ENCODE assay signal across 16 cellular contexts in genomic region chr19:4896372-4896771, GRCh38. TPM values are rescaled to one million over a fixed set of nuclear protein-coding genes. Genes with fewer than 3 reads are reported as not detected.
DNase-seq lines count a peak whose midpoint lies in the region; ATAC-seq and TF ChIP-seq lines count a peak whose summit lies in the region.
"Had no signal": no experiment of that assay in that cellular context is flagged by ENCODE, and none has a peak within 500 bp of the region (broad histone marks: within the 10 kb centered on the region; RNA-seq: fewer than 3 reads in every experiment).

No MANE protein-coding gene starts in this region.

- no peak overlapping the region for H3K4me3 ChIP-seq in fibroblast of villous mesenchyme (ENCODE audit: low read depth, low read length)
- H3K4me3 ChIP-seq: dorsolateral prefrontal cortex had no signal

- POLR2A ChIA-PET in RWPE1 (lab: Yijun Ruan, JAX; ENCODE audit: low non-redundant PET): no interaction called here

- no peaks in the 10 kb centered on the region for H3K27me3 Mint-ChIP-seq in activated CD8-positive, alpha-beta memory T cell treated with anti-CD3 and anti-CD28 coated beads, Interleukin-2, amount 10 ng/mL, durations not matched to agents 7 days and 5 days
- H3K27me3 Mint-ChIP-seq: B cell had no signal

- peak overlapping the region; percentile 53 for H3K27ac ChIP-seq in RWPE1
- H3K27ac ChIP-seq: dorsolateral prefrontal cortex had no signal

- H3K27ac Mint-ChIP-seq in activated CD8-positive, alpha-beta memory T cell treated with anti-CD3 and anti-CD28 coated beads, Interleukin-2, amount 10 ng/mL, durations not matched to agents 7 days and 5 days: no peak overlapping the region
- H3K27ac Mint-ChIP-seq: B cell had no signal

- no peaks in the 10 kb centered on the region for H3K4me1 Mint-ChIP-seq in activated CD8-positive, alpha-beta memory T cell treated with anti-CD3 and anti-CD28 coated beads, Interleukin-2, amount 10 ng/mL, durations not matched to agents 7 days and 5 days

- DNase-seq in AG08396 (ENCODE audit: low spot score) (peak; percentile 33), HCEC 1CT (peak; percentile 45), RWPE1 (ENCODE audit: low spot score) (peak; percentile 56), fibroblast of villous mesenchyme (ENCODE audit: low read depth) (peak; percentile 48), amygdala (lab: John Stamatoyannopoulos, UW) (no peak), NCI-H774 (lab: John Stamatoyannopoulos, UW) (no peak), middle frontal gyrus (ENCODE audit: extremely low spot score, low spot score) (no peak)
- no peak for DNase-seq in activated CD8-positive, alpha-beta memory T cell treated with anti-CD3 and anti-CD28 coated beads, Interleukin-2, amount 10 ng/mL, durations not matched to agents 7 days and 5 days
- DNase-seq: dorsolateral prefrontal cortex; foreskin melanocyte; GOT3; NCI-H1417 treated with DMSO at 0.1 percent for 48 hours; NCI-H524 treated with DMSO at 0.1 percent for 48 hours; stimulated activated CD4-positive, alpha-beta T cell treated with anti-CD3 and anti-CD28 coated beads, Interleukin-4, amount 100 ng/mL, for 24 hours had no signal

- H3K4me3 Mint-ChIP-seq in activated CD8-positive, alpha-beta memory T cell treated with anti-CD3 and anti-CD28 coated beads, Interleukin-2, amount 10 ng/mL, durations not matched to agents 7 days and 5 days: no peak overlapping the region
- H3K4me3 Mint-ChIP-seq: B cell had no signal

- no peaks in the 10 kb centered on the region for H3K36me3 Mint-ChIP-seq in activated CD8-positive, alpha-beta memory T cell treated with anti-CD3 and anti-CD28 coated beads, Interleukin-2, amount 10 ng/mL, durations not matched to agents 7 days and 5 days

- TF ChIP-seq CTCF in RWPE1 (conservative IDR thresholded peaks at IDR 0.05; ENCODE audit: low read depth): no peak
- no peak for TF ChIP-seq CTCF in fibroblast of villous mesenchyme (IDR thresholded peaks at IDR 0.05; ENCODE audit: insufficient read depth, low read depth, low read length)

- no peaks in the 10 kb centered on the region for H3K9me3 Mint-ChIP-seq in activated CD8-positive, alpha-beta memory T cell treated with anti-CD3 and anti-CD28 coated beads, Interleukin-2, amount 10 ng/mL, durations not matched to agents 7 days and 5 days (ENCODE audit: low read depth)

- CTCF ChIA-PET in RWPE1 (lab: Yijun Ruan, JAX): no interaction called here
- CTCF ChIA-PET in activated CD8-positive, alpha-beta memory T cell treated with anti-CD3 and anti-CD28 coated beads, Interleukin-2, amount 10 ng/mL, durations not matched to agents 7 days and 5 days (lab: Charles Lee): no interaction called here

- no peak for ATAC-seq in activated CD8-positive, alpha-beta memory T cell treated with anti-CD3 and anti-CD28 coated beads, Interleukin-2, amount 10 ng/mL, durations not matched to agents 7 days and 5 days
- ATAC-seq: Right ventricle myocardium inferior had no signal

RNA-seq across cellular contexts. Expression of gene ARRDC5, which starts 6.3 kb away (rescaled TPM):
- 0.32 TPM in 1 of 2 replicates, not detected in the other for total RNA-seq in fibroblast of villous mesenchyme
- total RNA-seq in activated CD8-positive, alpha-beta memory T cell treated with anti-CD3 and anti-CD28 coated beads, Interleukin-2, amount 10 ng/mL, durations not matched to agents 7 days and 5 days: under 1 TPM; 0.26 to 0.58 TPM
- total RNA-seq: Right ventricle myocardium inferior had no signal

RNA-seq across cellular contexts. Expression of gene UHRF1, which starts 12.9 kb away (rescaled TPM):
- total RNA-seq in fibroblast of villous mesenchyme: 34.1 and 36.1 TPM in 2 replicates
- total RNA-seq in activated CD8-positive, alpha-beta memory T cell treated with anti-CD3 and anti-CD28 coated beads, Interleukin-2, amount 10 ng/mL, durations not matched to agents 7 days and 5 days: 100 to 1,000 TPM; 149 to 154 TPM

RNA-seq across cellular contexts. Expression of gene PLIN3, which starts 28.9 kb away (rescaled TPM):
- total RNA-seq in fibroblast of villous mesenchyme: 191 and 193 TPM in 2 replicates
- total RNA-seq in activated CD8-positive, alpha-beta memory T cell treated with anti-CD3 and anti-CD28 coated beads, Interleukin-2, amount 10 ng/mL, durations not matched to agents 7 days and 5 days: 10 to 100 TPM; 29.0 to 32.4 TPM

Comparison
In these comparisons a context has a peak if more than half of its experiments do, and no peak if none do; other contexts are left out.
1. DNase-seq: peak in AG08396 (single experiment), HCEC 1CT (single experiment), RWPE1 (single experiment) and fibroblast of villous mesenchyme (single experiment); none in amygdala (0 of 56), NCI-H774 (single experiment), middle frontal gyrus (single experiment) and activated CD8-positive, alpha-beta memory T cell treated with anti-CD3 and anti-CD28 coated beads, Interleukin-2, amount 10 ng/mL, durations not matched to agents 7 days and 5 days (single experiment).